ENCODE assay signal across 1 cellular context in the genomic region with DNA sequence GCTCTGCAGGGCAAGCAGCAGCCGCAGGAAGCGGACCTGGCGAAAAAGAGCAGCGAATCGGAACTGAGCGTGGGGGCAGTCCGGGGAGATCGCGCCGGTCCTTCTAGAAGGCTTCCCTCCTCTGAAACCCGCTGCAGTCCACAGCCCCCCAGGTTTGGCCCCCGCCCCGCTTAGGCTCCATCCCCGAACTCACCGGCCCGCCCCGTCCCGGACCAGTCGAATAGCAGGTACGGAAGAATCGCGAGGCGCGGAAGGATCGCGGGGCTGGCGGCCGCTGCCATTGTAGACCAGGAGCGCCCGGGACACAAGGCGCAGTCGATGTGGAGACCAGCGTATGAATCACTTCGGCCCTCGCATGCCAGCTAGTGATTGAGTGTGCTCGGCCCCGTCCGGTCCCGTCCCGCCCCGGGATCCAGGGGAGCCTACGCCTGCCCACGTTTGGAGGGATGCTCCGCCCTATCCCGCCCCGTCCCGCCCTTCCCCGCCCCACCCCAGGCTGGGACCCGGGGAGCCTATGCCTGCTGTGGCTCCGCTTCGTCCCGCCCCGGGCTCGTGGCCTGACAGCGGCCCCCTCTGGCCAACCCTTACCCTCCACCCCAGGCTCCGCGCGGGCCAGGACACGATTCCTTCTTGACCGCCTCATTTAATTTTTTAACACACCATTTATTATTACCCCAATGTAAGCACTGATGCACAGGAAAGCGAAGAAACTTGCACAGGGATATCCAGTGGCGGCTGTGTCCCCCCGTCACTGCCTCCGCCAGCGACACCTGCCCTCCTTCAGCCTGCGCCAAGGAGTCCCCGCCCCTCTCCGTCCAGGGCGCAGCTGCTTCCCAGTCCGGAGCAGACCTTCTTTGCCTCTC.
TF ChIP-seq lines count a peak whose summit lies in the region.

ULBP3 (minus strand) TSS at position 336 of the 863 bp plus-strand sequence; CDS start at position 281, 55 bp downstream.

TF ChIP-seq in HepG2, 621 proteins besides CTCF, POLR2A, EP300 and RAD21 (continued from another document):
- TF ChIP-seq HMG20A (CRISPR knock-in tag; IDR thresholded peaks at IDR 0.05; ENCODE audit: borderline replicate concordance) (no peak), PRDM15 (CRISPR knock-in tag; IDR thresholded peaks at IDR 0.05) (peak; percentile 79), POLR2G (IDR thresholded peaks at IDR 0.05; ENCODE audit: low read depth, low read length) (no peak), ZNF772 (CRISPR knock-in tag; IDR thresholded peaks at IDR 0.05) (no peak), ZNF768 (CRISPR knock-in tag; IDR thresholded peaks at IDR 0.05) (peak; percentile 43; the same call in 1 of the 2 replicates), MAFG (CRISPR knock-in tag; IDR thresholded peaks at IDR 0.05) (no peak), SOX13 (IDR thresholded peaks at IDR 0.05) (no peak), SOX13 (CRISPR knock-in tag; conservative IDR thresholded peaks at IDR 0.05 in 1 of 2, IDR thresholded peaks at IDR 0.05 in 1 of 2) (no peak), ZSCAN9 (CRISPR knock-in tag; IDR thresholded peaks at IDR 0.05; ENCODE audit: borderline replicate concordance) (no peak), WIZ (CRISPR knock-in tag; IDR thresholded peaks at IDR 0.05) (no peak), CBX5 (CRISPR knock-in tag; IDR thresholded peaks at IDR 0.05; ENCODE audit: borderline replicate concordance) (no peak), ZFX (CRISPR knock-in tag; IDR thresholded peaks at IDR 0.05; ENCODE audit: low read depth) (0 out of 2 replicates have a peak, but pooled peaks have one; percentile 22), TFDP2 (CRISPR knock-in tag; IDR thresholded peaks at IDR 0.05) (0 out of 2 replicates have a peak, but pooled peaks have one; percentile 20), KDM2A (CRISPR knock-in tag; IDR thresholded peaks at IDR 0.05; ENCODE audit: borderline replicate concordance, low read depth) (peak; percentile 15; the same call in 1 of the 2 replicates), FOSL2 (CRISPR knock-in tag; IDR thresholded peaks at IDR 0.05) (peak; percentile 62), PHF5A (CRISPR knock-in tag; IDR thresholded peaks at IDR 0.05; ENCODE audit: low read depth, unreplicated experiment) (no peak), TFDP1 (CRISPR knock-in tag; IDR thresholded peaks at IDR 0.05; ENCODE audit: borderline replicate concordance) (peak; percentile 16; the same call in 1 of the 2 replicates), ZNF780A (CRISPR knock-in tag; IDR thresholded peaks at IDR 0.05) (no peak), ZNF510 (CRISPR knock-in tag; IDR thresholded peaks at IDR 0.05; ENCODE audit: low read depth) (no peak), RARA (CRISPR knock-in tag; IDR thresholded peaks at IDR 0.05) (no peak), GABPB1 (CRISPR knock-in tag; IDR thresholded peaks at IDR 0.05) (peak; percentile 59; the same call in 1 of the 2 replicates), SAP130 (CRISPR knock-in tag; IDR thresholded peaks at IDR 0.05; ENCODE audit: low read depth) (no peak), FIP1L1 (IDR thresholded peaks at IDR 0.05; ENCODE audit: borderline replicate concordance, insufficient read depth, low read depth, low read length) (no peak), KDM5B (CRISPR knock-in tag; IDR thresholded peaks at IDR 0.05; ENCODE audit: borderline replicate concordance) (0 out of 2 replicates have a peak, but pooled peaks have one; percentile 9)
- TF ChIP-seq, protein P1, sequence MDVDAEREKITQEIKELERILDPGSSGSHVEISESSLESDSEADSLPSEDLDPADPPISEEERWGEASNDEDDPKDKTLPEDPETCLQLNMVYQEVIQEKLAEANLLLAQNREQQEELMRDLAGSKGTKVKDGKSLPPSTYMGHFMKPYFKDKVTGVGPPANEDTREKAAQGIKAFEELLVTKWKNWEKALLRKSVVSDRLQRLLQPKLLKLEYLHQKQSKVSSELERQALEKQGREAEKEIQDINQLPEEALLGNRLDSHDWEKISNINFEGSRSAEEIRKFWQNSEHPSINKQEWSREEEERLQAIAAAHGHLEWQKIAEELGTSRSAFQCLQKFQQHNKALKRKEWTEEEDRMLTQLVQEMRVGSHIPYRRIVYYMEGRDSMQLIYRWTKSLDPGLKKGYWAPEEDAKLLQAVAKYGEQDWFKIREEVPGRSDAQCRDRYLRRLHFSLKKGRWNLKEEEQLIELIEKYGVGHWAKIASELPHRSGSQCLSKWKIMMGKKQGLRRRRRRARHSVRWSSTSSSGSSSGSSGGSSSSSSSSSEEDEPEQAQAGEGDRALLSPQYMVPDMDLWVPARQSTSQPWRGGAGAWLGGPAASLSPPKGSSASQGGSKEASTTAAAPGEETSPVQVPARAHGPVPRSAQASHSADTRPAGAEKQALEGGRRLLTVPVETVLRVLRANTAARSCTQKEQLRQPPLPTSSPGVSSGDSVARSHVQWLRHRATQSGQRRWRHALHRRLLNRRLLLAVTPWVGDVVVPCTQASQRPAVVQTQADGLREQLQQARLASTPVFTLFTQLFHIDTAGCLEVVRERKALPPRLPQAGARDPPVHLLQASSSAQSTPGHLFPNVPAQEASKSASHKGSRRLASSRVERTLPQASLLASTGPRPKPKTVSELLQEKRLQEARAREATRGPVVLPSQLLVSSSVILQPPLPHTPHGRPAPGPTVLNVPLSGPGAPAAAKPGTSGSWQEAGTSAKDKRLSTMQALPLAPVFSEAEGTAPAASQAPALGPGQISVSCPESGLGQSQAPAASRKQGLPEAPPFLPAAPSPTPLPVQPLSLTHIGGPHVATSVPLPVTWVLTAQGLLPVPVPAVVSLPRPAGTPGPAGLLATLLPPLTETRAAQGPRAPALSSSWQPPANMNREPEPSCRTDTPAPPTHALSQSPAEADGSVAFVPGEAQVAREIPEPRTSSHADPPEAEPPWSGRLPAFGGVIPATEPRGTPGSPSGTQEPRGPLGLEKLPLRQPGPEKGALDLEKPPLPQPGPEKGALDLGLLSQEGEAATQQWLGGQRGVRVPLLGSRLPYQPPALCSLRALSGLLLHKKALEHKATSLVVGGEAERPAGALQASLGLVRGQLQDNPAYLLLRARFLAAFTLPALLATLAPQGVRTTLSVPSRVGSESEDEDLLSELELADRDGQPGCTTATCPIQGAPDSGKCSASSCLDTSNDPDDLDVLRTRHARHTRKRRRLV (CRISPR knock-in tag; IDR thresholded peaks at IDR 0.05): no peak
- TF ChIP-seq, protein P2, sequence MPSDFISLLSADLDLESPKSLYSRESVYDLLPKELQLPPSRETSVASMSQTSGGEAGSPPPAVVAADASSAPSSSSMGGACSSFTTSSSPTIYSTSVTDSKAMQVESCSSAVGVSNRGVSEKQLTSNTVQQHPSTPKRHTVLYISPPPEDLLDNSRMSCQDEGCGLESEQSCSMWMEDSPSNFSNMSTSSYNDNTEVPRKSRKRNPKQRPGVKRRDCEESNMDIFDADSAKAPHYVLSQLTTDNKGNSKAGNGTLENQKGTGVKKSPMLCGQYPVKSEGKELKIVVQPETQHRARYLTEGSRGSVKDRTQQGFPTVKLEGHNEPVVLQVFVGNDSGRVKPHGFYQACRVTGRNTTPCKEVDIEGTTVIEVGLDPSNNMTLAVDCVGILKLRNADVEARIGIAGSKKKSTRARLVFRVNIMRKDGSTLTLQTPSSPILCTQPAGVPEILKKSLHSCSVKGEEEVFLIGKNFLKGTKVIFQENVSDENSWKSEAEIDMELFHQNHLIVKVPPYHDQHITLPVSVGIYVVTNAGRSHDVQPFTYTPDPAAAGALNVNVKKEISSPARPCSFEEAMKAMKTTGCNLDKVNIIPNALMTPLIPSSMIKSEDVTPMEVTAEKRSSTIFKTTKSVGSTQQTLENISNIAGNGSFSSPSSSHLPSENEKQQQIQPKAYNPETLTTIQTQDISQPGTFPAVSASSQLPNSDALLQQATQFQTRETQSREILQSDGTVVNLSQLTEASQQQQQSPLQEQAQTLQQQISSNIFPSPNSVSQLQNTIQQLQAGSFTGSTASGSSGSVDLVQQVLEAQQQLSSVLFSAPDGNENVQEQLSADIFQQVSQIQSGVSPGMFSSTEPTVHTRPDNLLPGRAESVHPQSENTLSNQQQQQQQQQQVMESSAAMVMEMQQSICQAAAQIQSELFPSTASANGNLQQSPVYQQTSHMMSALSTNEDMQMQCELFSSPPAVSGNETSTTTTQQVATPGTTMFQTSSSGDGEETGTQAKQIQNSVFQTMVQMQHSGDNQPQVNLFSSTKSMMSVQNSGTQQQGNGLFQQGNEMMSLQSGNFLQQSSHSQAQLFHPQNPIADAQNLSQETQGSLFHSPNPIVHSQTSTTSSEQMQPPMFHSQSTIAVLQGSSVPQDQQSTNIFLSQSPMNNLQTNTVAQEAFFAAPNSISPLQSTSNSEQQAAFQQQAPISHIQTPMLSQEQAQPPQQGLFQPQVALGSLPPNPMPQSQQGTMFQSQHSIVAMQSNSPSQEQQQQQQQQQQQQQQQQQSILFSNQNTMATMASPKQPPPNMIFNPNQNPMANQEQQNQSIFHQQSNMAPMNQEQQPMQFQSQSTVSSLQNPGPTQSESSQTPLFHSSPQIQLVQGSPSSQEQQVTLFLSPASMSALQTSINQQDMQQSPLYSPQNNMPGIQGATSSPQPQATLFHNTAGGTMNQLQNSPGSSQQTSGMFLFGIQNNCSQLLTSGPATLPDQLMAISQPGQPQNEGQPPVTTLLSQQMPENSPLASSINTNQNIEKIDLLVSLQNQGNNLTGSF (CRISPR knock-in tag; IDR thresholded peaks at IDR 0.05): no peak
- TF ChIP-seq, protein P3, sequence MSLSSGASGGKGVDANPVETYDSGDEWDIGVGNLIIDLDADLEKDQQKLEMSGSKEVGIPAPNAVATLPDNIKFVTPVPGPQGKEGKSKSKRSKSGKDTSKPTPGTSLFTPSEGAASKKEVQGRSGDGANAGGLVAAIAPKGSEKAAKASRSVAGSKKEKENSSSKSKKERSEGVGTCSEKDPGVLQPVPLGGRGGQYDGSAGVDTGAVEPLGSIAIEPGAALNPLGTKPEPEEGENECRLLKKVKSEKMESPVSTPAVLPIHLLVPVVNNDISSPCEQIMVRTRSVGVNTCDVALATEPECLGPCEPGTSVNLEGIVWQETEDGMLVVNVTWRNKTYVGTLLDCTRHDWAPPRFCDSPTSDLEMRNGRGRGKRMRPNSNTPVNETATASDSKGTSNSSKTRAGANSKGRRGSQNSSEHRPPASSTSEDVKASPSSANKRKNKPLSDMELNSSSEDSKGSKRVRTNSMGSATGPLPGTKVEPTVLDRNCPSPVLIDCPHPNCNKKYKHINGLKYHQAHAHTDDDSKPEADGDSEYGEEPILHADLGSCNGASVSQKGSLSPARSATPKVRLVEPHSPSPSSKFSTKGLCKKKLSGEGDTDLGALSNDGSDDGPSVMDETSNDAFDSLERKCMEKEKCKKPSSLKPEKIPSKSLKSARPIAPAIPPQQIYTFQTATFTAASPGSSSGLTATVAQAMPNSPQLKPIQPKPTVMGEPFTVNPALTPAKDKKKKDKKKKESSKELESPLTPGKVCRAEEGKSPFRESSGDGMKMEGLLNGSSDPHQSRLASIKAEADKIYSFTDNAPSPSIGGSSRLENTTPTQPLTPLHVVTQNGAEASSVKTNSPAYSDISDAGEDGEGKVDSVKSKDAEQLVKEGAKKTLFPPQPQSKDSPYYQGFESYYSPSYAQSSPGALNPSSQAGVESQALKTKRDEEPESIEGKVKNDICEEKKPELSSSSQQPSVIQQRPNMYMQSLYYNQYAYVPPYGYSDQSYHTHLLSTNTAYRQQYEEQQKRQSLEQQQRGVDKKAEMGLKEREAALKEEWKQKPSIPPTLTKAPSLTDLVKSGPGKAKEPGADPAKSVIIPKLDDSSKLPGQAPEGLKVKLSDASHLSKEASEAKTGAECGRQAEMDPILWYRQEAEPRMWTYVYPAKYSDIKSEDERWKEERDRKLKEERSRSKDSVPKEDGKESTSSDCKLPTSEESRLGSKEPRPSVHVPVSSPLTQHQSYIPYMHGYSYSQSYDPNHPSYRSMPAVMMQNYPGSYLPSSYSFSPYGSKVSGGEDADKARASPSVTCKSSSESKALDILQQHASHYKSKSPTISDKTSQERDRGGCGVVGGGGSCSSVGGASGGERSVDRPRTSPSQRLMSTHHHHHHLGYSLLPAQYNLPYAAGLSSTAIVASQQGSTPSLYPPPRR (CRISPR knock-in tag; IDR thresholded peaks at IDR 0.05; ENCODE audit: borderline replicate concordance): no peak
